ENCODE assay signal across 1 cellular context in the genomic region with DNA sequence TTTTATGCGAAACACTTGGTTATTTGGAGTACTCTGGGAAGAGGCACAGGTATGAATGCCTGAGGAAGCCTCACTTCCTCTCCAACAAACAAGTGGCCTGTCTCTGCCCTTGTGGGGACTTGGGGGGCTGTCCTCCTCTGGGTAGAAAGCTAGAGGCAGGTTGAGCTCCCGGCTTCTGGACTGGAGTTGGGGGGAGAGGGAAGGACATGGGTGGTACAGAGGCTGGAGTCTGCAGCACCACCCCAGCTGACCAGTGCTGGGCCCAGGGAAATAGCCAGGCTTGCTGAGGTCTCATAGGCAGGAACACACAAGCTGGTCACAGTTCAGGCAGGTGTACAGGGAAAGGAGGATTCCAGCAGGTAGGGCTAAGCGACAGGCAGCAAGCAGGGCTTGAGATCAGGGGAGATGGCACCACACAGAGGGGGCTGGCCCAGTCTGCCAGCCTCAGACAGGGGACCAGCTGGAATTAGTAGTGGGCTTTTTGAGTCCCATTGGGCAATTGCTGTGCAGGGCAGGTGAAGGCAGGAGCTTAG.
TF ChIP-seq lines count a peak whose summit lies in the region.

No MANE protein-coding gene starts in this region.

TF ChIP-seq in A549, 52 proteins besides CTCF, POLR2A, EP300 and RAD21:
- TF ChIP-seq CEBPB (IDR thresholded peaks at IDR 0.05) (no peak), ZNF302 (CRISPR knock-in tag; IDR thresholded peaks at IDR 0.05) (no peak), NPAS2 (CRISPR knock-in tag; IDR thresholded peaks at IDR 0.05; ENCODE audit: borderline replicate concordance) (no peak), ZFP36 (IDR thresholded peaks at IDR 0.05; ENCODE audit: borderline replicate concordance, partially characterized antibody) (no peak), KDM5A (IDR thresholded peaks at IDR 0.05) (no peak), TP53 (CRISPR knock-in tag; IDR thresholded peaks at IDR 0.05) (no peak), JUN (IDR thresholded peaks at IDR 0.05) (no peak), ZSCAN20 (CRISPR knock-in tag; IDR thresholded peaks at IDR 0.05) (no peak), EHF (CRISPR knock-in tag; IDR thresholded peaks at IDR 0.05) (no peak), CBX2 (IDR thresholded peaks at IDR 0.05; ENCODE audit: borderline replicate concordance, low read depth) (no peak)
- TF ChIP-seq, protein P1, sequence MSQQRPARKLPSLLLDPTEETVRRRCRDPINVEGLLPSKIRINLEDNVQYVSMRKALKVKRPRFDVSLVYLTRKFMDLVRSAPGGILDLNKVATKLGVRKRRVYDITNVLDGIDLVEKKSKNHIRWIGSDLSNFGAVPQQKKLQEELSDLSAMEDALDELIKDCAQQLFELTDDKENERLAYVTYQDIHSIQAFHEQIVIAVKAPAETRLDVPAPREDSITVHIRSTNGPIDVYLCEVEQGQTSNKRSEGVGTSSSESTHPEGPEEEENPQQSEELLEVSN (IDR thresholded peaks at IDR 0.05; ENCODE audit: borderline replicate concordance, low read depth) = no peak
